12 cellular contexts compared by ENCODE assay signal in genomic region chr17:42814633-42815399, GRCh38. TPM values are rescaled to one million over a fixed set of nuclear protein-coding genes. Genes with fewer than 3 reads are reported as not detected.
DNase-seq lines count a peak whose midpoint lies in the region; ATAC-seq and TF ChIP-seq lines count a peak whose summit lies in the region.
"Had no signal": no experiment of that assay in that cellular context is flagged by ENCODE, and none has a peak within 500 bp of the region (broad histone marks: within the 10 kb centered on the region; RNA-seq: fewer than 3 reads in every experiment).

No MANE protein-coding gene starts in this region.

- no peaks in the 10 kb centered on the region for H3K27me3 ChIP-seq in left lung

- no peak overlapping the region; the same call in 1 of the 2 replicates for H3K4me3 ChIP-seq in AG10803 (ENCODE audit: low read length)
- no peak overlapping the region for H3K4me3 ChIP-seq in astrocyte of the cerebellum (ENCODE audit: low read depth, low read length)
- no peak overlapping the region for H3K4me3 ChIP-seq in left lung
- H3K4me3 ChIP-seq: PC-9 had no signal

- DNase-seq in AG10803 (ENCODE audit: low read depth) (peak; percentile 95), HT1080 (ENCODE audit: low read depth) (peak; percentile 97), astrocyte of the cerebellum (ENCODE audit: low read depth) (peak; percentile 73), left lung (no peak), ACHN (no peak), D341Med (ENCODE audit: low spot score) (no peak)
- DNase-seq: activated CD4-positive, alpha-beta T cell treated with anti-CD3 and anti-CD28 coated beads, Interleukin-2, amount 10 ng/mL, durations not matched to agents 24 days and 14 days; activated naive CD4-positive, alpha-beta T cell treated with anti-CD3 and anti-CD28 coated beads, Interleukin-2, amount 50 U/mL, for 16 hours; effector memory CD4-positive, alpha-beta T cell; PC-9 had no signal

- in situ Hi-C loops in astrocyte of the cerebellum (cut with HindIII; ENCODE audit: low sequenced_read_pairs), result no loop called here
- in situ Hi-C loops in ACHN (cut with HindIII; ENCODE audit: low pct_ligation_motif_present, low pct_unique_long_range_greater_than_20kb, low sequenced_read_pairs), result no loop called here

- TF ChIP-seq CTCF in AG10803 (conservative IDR thresholded peaks at IDR 0.05; ENCODE audit: low read length), result no peak
- TF ChIP-seq CTCF in astrocyte of the cerebellum (IDR thresholded peaks at IDR 0.05; ENCODE audit: low read depth, low read length, missing control alignments), result no peak
- TF ChIP-seq CTCF in left lung (IDR thresholded peaks at IDR 0.05), result no peak

- H3K27ac ChIP-seq in left lung, result peak overlapping the region; percentile 28 to 63
- H3K27ac ChIP-seq: PC-9 had no signal

- H3K9me3 ChIP-seq in left lung, result no peaks in the 10 kb centered on the region

- no peaks in the 10 kb centered on the region for H3K4me1 ChIP-seq in left lung

- peak; percentile 77 for ATAC-seq in left lung
- no peak for ATAC-seq in HG03520 (IDR thresholded peaks at IDR 0.05; ENCODE audit: unreplicated experiment)
- ATAC-seq in GM21786 (IDR thresholded peaks at IDR 0.05; ENCODE audit: unreplicated experiment), result no peak

- peaks cover 0 to 99% of the 10 kb centered on the region in 2 donors for H3K36me3 ChIP-seq in left lung

- intact Hi-C loops in left lung (cut with DNase I), result no loop called here

RNA-seq across cellular contexts. Expression of gene BECN1, which starts 9.3 kb away (rescaled TPM):
- 159 and 182 TPM in 2 replicates for total RNA-seq in HT1080 (2014; rRNA removed; shearing (Covaris generic))
- 87.9 and 90.2 TPM in 2 replicates for polyA plus RNA-seq in HT1080 (2015; cell fraction: cytosol; rRNA removed)
- 70.9 and 93.7 TPM in 2 replicates for polyA plus RNA-seq in HT1080 (2015; cell fraction: nucleus; rRNA removed)
- 10 to 100 TPM; 63.8 to 82.6 TPM for total RNA-seq in left lung

RNA-seq across cellular contexts. Expression of gene CNTD1, which starts 16.2 kb away (rescaled TPM):
- 0.13 and 0.27 TPM in 2 replicates for total RNA-seq in HT1080 (2014; rRNA removed; shearing (Covaris generic))
- 0.08 and 0.41 TPM in 2 replicates for polyA plus RNA-seq in HT1080 (2015; cell fraction: cytosol; rRNA removed)
- polyA plus RNA-seq in HT1080 (2015; cell fraction: nucleus; rRNA removed), result 0.17 TPM in 1 of 2 replicates, not detected in the other
- total RNA-seq in left lung, result 1 to 10 TPM in 1 of 2 donors, not detected in 1; 1.5 TPM
- total RNA-seq: activated CD4-positive, alpha-beta T cell treated with anti-CD3 and anti-CD28 coated beads, Interleukin-2, amount 10 ng/mL, durations not matched to agents 24 days and 14 days; PC-9 had no signal

RNA-seq across cellular contexts. Expression of gene COA3, which starts 16.3 kb away (rescaled TPM):
- 65.2 and 97.2 TPM in 2 replicates for total RNA-seq in HT1080 (2014; rRNA removed; shearing (Covaris generic))
- 40.5 and 52.8 TPM in 2 replicates for polyA plus RNA-seq in HT1080 (2015; cell fraction: cytosol; rRNA removed)
- polyA plus RNA-seq in HT1080 (2015; cell fraction: nucleus; rRNA removed), result 22.8 and 26.0 TPM in 2 replicates
- total RNA-seq in left lung, result 10 to 100 TPM; 59.1 to 83.1 TPM

RNA-seq across cellular contexts. Expression of gene PSME3, which starts 18.4 kb away (rescaled TPM):
- total RNA-seq in HT1080 (2014; rRNA removed; shearing (Covaris generic)), result 146 and 205 TPM in 2 replicates
- 195 and 204 TPM in 2 replicates for polyA plus RNA-seq in HT1080 (2015; cell fraction: cytosol; rRNA removed)
- polyA plus RNA-seq in HT1080 (2015; cell fraction: nucleus; rRNA removed), result 132 and 144 TPM in 2 replicates
- total RNA-seq in left lung, result 100 to 1,000 TPM in 1 of 2 donors, 10 to 100 TPM in 1; 95.7 to 131 TPM

RNA-seq across cellular contexts. Expression of gene AOC2, which starts 29.6 kb away (rescaled TPM):
- total RNA-seq in HT1080 (2014; rRNA removed; shearing (Covaris generic)), result 0.95 and 1.4 TPM in 2 replicates
- 0.63 and 0.72 TPM in 2 replicates for polyA plus RNA-seq in HT1080 (2015; cell fraction: cytosol; rRNA removed)
- polyA plus RNA-seq in HT1080 (2015; cell fraction: nucleus; rRNA removed), result 2.6 and 3.3 TPM in 2 replicates
- total RNA-seq in left lung, result 1 to 10 TPM; 2.1 to 2.6 TPM

Comparison
In these comparisons a context has a peak if more than half of its experiments do, and no peak if none do; other contexts are left out.
1. DNase-seq: peak in AG10803 (single experiment), HT1080 (single experiment) and astrocyte of the cerebellum (single experiment); none in left lung (0 of 2), ACHN (single experiment) and D341Med (single experiment).